In genomic region chr7:142535123-142535779, GRCh38 we compare ENCODE assay signal across 9 cellular contexts.
DNase-seq lines count a peak whose midpoint lies in the region; FAIRE-seq and TF ChIP-seq lines count a peak whose summit lies in the region.
"Had no signal": no experiment of that assay in that cellular context is flagged by ENCODE, and none has a peak within 500 bp of the region (broad histone marks: within the 10 kb centered on the region; RNA-seq: fewer than 3 reads in every experiment).

No MANE protein-coding gene starts in this region.

- H3K27me3 ChIP-seq in keratinocyte (ENCODE audit: control insufficient read depth, extremely low read depth, insufficient read depth, low read length) = no peaks in the 10 kb centered on the region

- no peaks in the 10 kb centered on the region for H3K36me3 Mint-ChIP-seq in T-helper 2 cell treated with Interferon-gamma antibody and Interleukin-4, amounts not matched to agents 5 μg/mL and 100 μg/mL, for 36 hours (ENCODE audit: low read depth)

- H3K9ac ChIP-seq in keratinocyte (ENCODE audit: control insufficient read depth, extremely low read depth, insufficient read depth, low read length) = no peak overlapping the region

- dilution Hi-C loops in keratinocyte (cut with MboI; ENCODE audit: extremely low pct_ligation_motif_present, low sequenced_read_pairs) = no loop called here

- H3K4me1 ChIP-seq in keratinocyte (ENCODE audit: control insufficient read depth, extremely low read depth, insufficient read depth, low read length) = peaks cover 19% of the 10 kb centered on the region

- peaks cover 4% of the 10 kb centered on the region for H3K27me3 Mint-ChIP-seq in T-helper 2 cell treated with Interferon-gamma antibody and Interleukin-4, amounts not matched to agents 5 μg/mL and 100 μg/mL, for 36 hours (ENCODE audit: low read depth)

- no peak for FAIRE-seq in keratinocyte (lab: Jason Lieb, UNC)
- FAIRE-seq: A204.1 had no signal

- H3K4me3 Mint-ChIP-seq in T-helper 2 cell treated with Interferon-gamma antibody and Interleukin-4, amounts not matched to agents 5 μg/mL and 100 μg/mL, for 36 hours = peak overlapping the region; percentile 73

- no peaks in the 10 kb centered on the region for H3K9me1 ChIP-seq in keratinocyte (ENCODE audit: control insufficient read depth, extremely low read depth, insufficient read depth, low read length)

- peak overlapping the region; percentile 87 for H3K27ac Mint-ChIP-seq in T-helper 2 cell treated with Interferon-gamma antibody and Interleukin-4, amounts not matched to agents 5 μg/mL and 100 μg/mL, for 36 hours

- DNase-seq in DMS 273 (lab: John Stamatoyannopoulos, UW; ENCODE audit: unreplicated experiment) (peak; percentile 71), DMS 273 treated with DMSO at 0.1 percent for 48 hours (lab: John Stamatoyannopoulos, UW) (no peak), H4 (ENCODE audit: low spot score) (peak; percentile 83), LHCN-M2 (ENCODE audit: low read depth) (peak; percentile 96), anterior cingulate cortex (lab: John Stamatoyannopoulos, UW) (peak in 38 of 58 donors; percentile 7 to 72 (median 32)), keratinocyte (ENCODE audit: low read depth, low spot score) (peak; percentile 75)
- DNase-seq in T-helper 2 cell treated with Interferon-gamma antibody and Interleukin-4, amounts not matched to agents 5 μg/mL and 100 μg/mL, for 36 hours (ENCODE audit: low spot score) = peak; percentile 71
- peak; percentile 66 to 74 for DNase-seq in stimulated activated CD4-positive, alpha-beta T cell treated with anti-CD3 and anti-CD28 coated beads, Interleukin-2, amount 100 ng/mL, for 48 hours

- H3K4me1 Mint-ChIP-seq in T-helper 2 cell treated with Interferon-gamma antibody and Interleukin-4, amounts not matched to agents 5 μg/mL and 100 μg/mL, for 36 hours (ENCODE audit: low read depth) = peaks cover 24% of the 10 kb centered on the region

- no peaks in the 10 kb centered on the region for H3K9me3 ChIP-seq in keratinocyte (ENCODE audit: control insufficient read depth, low read depth, low read length)

- H3K79me2 ChIP-seq in keratinocyte (ENCODE audit: control insufficient read depth, insufficient read depth, low read length) = no peaks in the 10 kb centered on the region

- no peak overlapping the region for H3K27ac ChIP-seq in keratinocyte (ENCODE audit: control insufficient read depth, insufficient read depth, low read length)

- peak overlapping the region; percentile 24 for H2AFZ ChIP-seq in keratinocyte (ENCODE audit: control insufficient read depth, low read length)

- peak; percentile 79 to 95 (median 90) for TF ChIP-seq CTCF in keratinocyte (optimal IDR thresholded peaks at IDR 0.05 in 1 of 3, IDR thresholded peaks at IDR 0.05 in 1 of 3, conservative IDR thresholded peaks at IDR 0.05 in 1 of 3; ENCODE audit: extremely low read depth in 1 of 3, insufficient read depth in 2 of 3, low read length in 3 of 3)

- H3K4me3 ChIP-seq in keratinocyte (ENCODE audit: control insufficient read depth in 2 of 3, extremely low read depth in 1 of 3, insufficient read depth in 2 of 3, low read depth in 1 of 3, low read length in 3 of 3) = no peak overlapping the region

- H4K20me1 ChIP-seq in keratinocyte (ENCODE audit: control insufficient read depth, extremely low read depth, insufficient read depth, low read length) = no peaks in the 10 kb centered on the region

- no peaks in the 10 kb centered on the region for H3K9me3 Mint-ChIP-seq in T-helper 2 cell treated with Interferon-gamma antibody and Interleukin-4, amounts not matched to agents 5 μg/mL and 100 μg/mL, for 36 hours

- H3K4me2 ChIP-seq in keratinocyte (ENCODE audit: control insufficient read depth, extremely low read depth, insufficient read depth, low read depth, low read length) = peak overlapping the region; percentile 33

- H3K36me3 ChIP-seq in keratinocyte (ENCODE audit: control insufficient read depth in 2 of 2, extremely low read depth in 1 of 2, insufficient read depth in 2 of 2, low read length in 2 of 2) = no peaks in the 10 kb centered on the region
